In the genomic region with DNA sequence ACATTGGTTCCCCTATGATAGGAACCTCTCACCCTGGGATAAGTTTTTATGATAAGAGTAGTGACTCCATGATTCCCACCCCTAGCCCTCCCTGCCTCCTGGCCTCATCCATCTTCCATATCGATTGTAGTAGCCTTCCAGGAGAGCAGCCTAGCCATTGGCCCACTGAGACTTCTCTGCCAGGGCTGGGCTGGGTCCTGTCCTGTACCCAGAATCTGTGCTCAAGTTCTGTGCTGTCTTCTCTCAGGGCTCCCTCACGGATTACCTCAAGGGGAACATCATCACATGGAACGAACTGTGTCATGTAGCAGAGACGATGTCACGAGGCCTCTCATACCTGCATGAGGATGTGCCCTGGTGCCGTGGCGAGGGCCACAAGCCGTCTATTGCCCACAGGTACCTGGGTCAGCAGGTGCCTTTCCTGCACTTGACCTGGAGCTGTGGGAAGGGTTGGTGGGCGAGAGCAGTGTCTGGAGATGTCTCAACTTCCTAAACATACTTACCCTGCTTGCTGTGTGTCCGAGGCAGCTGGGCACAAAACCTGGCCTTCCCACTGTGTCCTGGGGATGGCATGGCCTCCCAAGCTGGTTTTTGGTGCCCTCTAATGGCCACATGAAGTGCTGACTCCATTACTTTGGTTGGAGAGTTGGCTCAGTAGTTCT, we compare ENCODE assay signal across 8 cellular contexts. TPM values are rescaled to one million over a fixed set of nuclear protein-coding genes. Genes with fewer than 3 reads are reported as not detected.
DNase-seq lines count a peak whose midpoint lies in the region; ATAC-seq and TF ChIP-seq lines count a peak whose summit lies in the region.

No MANE protein-coding gene starts in this region.

- no peaks in the 10 kb centered on the region for H3K4me1 ChIP-seq in DND-41 (ENCODE audit: insufficient read depth, low read length)

- peak; percentile 84 for ATAC-seq in DND-41 (ENCODE audit: insufficient read depth, low read depth)
- ATAC-seq in GM21529 (IDR thresholded peaks at IDR 0.05; ENCODE audit: unreplicated experiment) = peak; percentile 69
- ATAC-seq in effector memory CD8-positive, alpha-beta T cell (replicated peaks) = peak; percentile 76
- no peak for ATAC-seq in HG02938 (IDR thresholded peaks at IDR 0.05; ENCODE audit: unreplicated experiment)

- H3K4me2 ChIP-seq in DND-41 (ENCODE audit: insufficient read depth, low read length) = no peak overlapping the region

- no peak overlapping the region for H2AFZ ChIP-seq in DND-41 (ENCODE audit: low read depth, low read length)

- no peaks in the 10 kb centered on the region for H3K27me3 Mint-ChIP-seq in effector memory CD8-positive, alpha-beta T cell

- H3K9me3 Mint-ChIP-seq in effector memory CD8-positive, alpha-beta T cell = no peaks in the 10 kb centered on the region

- H3K27ac ChIP-seq in DND-41 (ENCODE audit: low read length) = no peak overlapping the region
- H3K27ac ChIP-seq in substantia nigra (ENCODE audit: low read depth, low read length, poor library complexity, severe bottlenecking) = no peak overlapping the region

- H3K9me3 ChIP-seq in DND-41 (ENCODE audit: insufficient read depth, low read length, severe bottlenecking) = no peaks in the 10 kb centered on the region

- H3K36me3 ChIP-seq in DND-41 (ENCODE audit: insufficient read depth, low read length) = peaks cover 73% of the 10 kb centered on the region

- H3K79me2 ChIP-seq in DND-41 (ENCODE audit: insufficient read depth, low read length) = peaks cover 27% of the 10 kb centered on the region

- H3K4me1 Mint-ChIP-seq in effector memory CD8-positive, alpha-beta T cell (ENCODE audit: low read depth in 2 of 2) = peaks cover 0 to 3% of the 10 kb centered on the region in 2 donors

- DNase-seq in DND-41 = peak; percentile 47
- peak; percentile 68 for DNase-seq in NB4 (ENCODE audit: low read depth)
- peak; percentile 31 to 42 for DNase-seq in activated CD4-positive, alpha-beta T cell treated with anti-CD3 and anti-CD28 coated beads for 4 hours
- DNase-seq in effector memory CD8-positive, alpha-beta T cell = peak; percentile 35 to 39 (median 35)
- peak; percentile 79 to 85 for DNase-seq in lung microvascular endothelial cell (ENCODE audit: low read depth in 2 of 2)
- peak in 38 of 49 donors; percentile 9 to 78 (median 50) for DNase-seq in substantia nigra (lab: John Stamatoyannopoulos, UW)

- peak overlapping the region in 1 of 2 donors; percentile 12 for H3K27ac Mint-ChIP-seq in effector memory CD8-positive, alpha-beta T cell

- no peak for TF ChIP-seq POLR2A in NB4 (IDR thresholded peaks at IDR 0.05; ENCODE audit: extremely low read depth, insufficient read length)

- H3K9ac ChIP-seq in DND-41 (ENCODE audit: low read depth, low read length) = no peak overlapping the region

- peaks cover 45% of the 10 kb centered on the region for H4K20me1 ChIP-seq in DND-41 (ENCODE audit: insufficient read depth, low read length)

- TF ChIP-seq CTCF in DND-41 (IDR thresholded peaks at IDR 0.05; ENCODE audit: borderline replicate concordance, extremely low read depth, low read length, poor library complexity, severe bottlenecking) (peak; percentile 90), NB4 (IDR thresholded peaks at IDR 0.05; ENCODE audit: low read depth, low read length) (peak; percentile 88)

- H3K4me3 ChIP-seq in DND-41 (ENCODE audit: low read depth in 1 of 2, low read length in 2 of 2) (no peak overlapping the region), NB4 (ENCODE audit: low read depth, low read length) (no peak overlapping the region)

- no peak overlapping the region for H3K4me3 Mint-ChIP-seq in effector memory CD8-positive, alpha-beta T cell

- no peaks in the 10 kb centered on the region for H3K27me3 ChIP-seq in DND-41 (ENCODE audit: insufficient read depth, low read length, poor library complexity)

- peaks cover 4% of the 10 kb centered on the region for H3K36me3 Mint-ChIP-seq in effector memory CD8-positive, alpha-beta T cell (ENCODE audit: insufficient read depth)

RNA-seq across cellular contexts. Expression of gene EXOG, which starts 16.6 kb away (rescaled TPM):
- 5.2 TPM in 2 replicates for total RNA-seq in lung microvascular endothelial cell

RNA-seq across cellular contexts. Expression of gene ACVR2B, which starts 25.9 kb away (rescaled TPM):
- 2.2 and 4.2 TPM in 2 replicates for total RNA-seq in lung microvascular endothelial cell
